ENCODE assay signal across 17 cellular contexts in genomic region chr9:109806506-109807115, GRCh38. TPM values are rescaled to one million over a fixed set of nuclear protein-coding genes. Genes with fewer than 3 reads are reported as not detected.
DNase-seq lines count a peak whose midpoint lies in the region; ATAC-seq and TF ChIP-seq lines count a peak whose summit lies in the region.
"Had no signal": no experiment of that assay in that cellular context is flagged by ENCODE, and none has a peak within 500 bp of the region (broad histone marks: within the 10 kb centered on the region; RNA-seq: fewer than 3 reads in every experiment).

No MANE protein-coding gene starts in this region.

- no peak overlapping the region for H3K27ac ChIP-seq in fibroblast of lung (ENCODE audit: insufficient read depth, low read length)
- peak overlapping the region; percentile 74 to 80 for H3K27ac ChIP-seq in liver (ENCODE audit: low read depth in 1 of 2, low read length in 2 of 2)
- peak overlapping the region in 1 of 2 donors; percentile 20 for H3K27ac ChIP-seq in aorta (ENCODE audit: low read depth in 1 of 2, low read length in 2 of 2)
- H3K27ac ChIP-seq: psoas muscle, vagina had no signal

- no peaks in the 10 kb centered on the region for H3K36me3 ChIP-seq in fibroblast of lung (ENCODE audit: control insufficient read depth, insufficient read depth, low read length)
- no peaks in the 10 kb centered on the region for H3K36me3 ChIP-seq in liver (ENCODE audit: control insufficient read depth in 4 of 4, insufficient read depth in 3 of 4, low read depth in 1 of 4, low read length in 3 of 4)
- H3K36me3 ChIP-seq in aorta (ENCODE audit: control insufficient read depth in 1 of 2, insufficient read depth in 2 of 2, low read length in 1 of 2): no peaks in the 10 kb centered on the region
- H3K36me3 ChIP-seq: vagina had no signal

- no peaks in the 10 kb centered on the region for H4K20me1 ChIP-seq in fibroblast of lung (ENCODE audit: control insufficient read depth, extremely low read depth, insufficient read depth, low read length)

- H3K4me3 ChIP-seq in fibroblast of lung (replicated peaks in 1 of 4; ENCODE audit: control extremely low read depth in 1 of 4, insufficient read depth in 1 of 4, low read depth in 3 of 4, low read length in 4 of 4) (no peak overlapping the region), liver (ENCODE audit: low read depth in 1 of 3, low read length in 3 of 3) (no peak overlapping the region), aorta (ENCODE audit: low read length in 2 of 2) (no peak overlapping the region)
- H3K4me3 ChIP-seq: psoas muscle, vagina had no signal

- ATAC-seq in Right ventricle myocardium inferior (peak; percentile 83), aorta (ENCODE audit: low FRiP score) (peak; percentile 86)

- WGBS in liver: 28% methylated on average over 2 of the region's 2 CpGs
- WGBS in aorta, 2 donors: 3 to 11% methylated on average over 2 of the region's 2 CpGs

- peak in 1 of 2 donors; percentile 24 for TF ChIP-seq RAD21 in liver (IDR thresholded peaks at IDR 0.05)

- no peak overlapping the region for H3K4me2 ChIP-seq in fibroblast of lung (ENCODE audit: extremely low read depth, insufficient read depth, low read length)

- no peak overlapping the region for H2AFZ ChIP-seq in fibroblast of lung (ENCODE audit: low read length)

- TF ChIP-seq CTCF in fibroblast of lung (conservative IDR thresholded peaks at IDR 0.05 in 1 of 2, IDR thresholded peaks at IDR 0.05 in 1 of 2; ENCODE audit: low read depth in 1 of 2, low read length in 2 of 2): no peak
- no peak for TF ChIP-seq CTCF in liver (IDR thresholded peaks at IDR 0.05; ENCODE audit: low read depth, low read length, missing input control)

- intact Hi-C loops in Right ventricle myocardium inferior (cut with DNase I) (no loop called here), cardiac septum (cut with DNase I) (no loop called here), aorta (cut with DNase I) (no loop called here)

- DNase-seq in Right ventricle myocardium inferior (ENCODE audit: missing footprints) (no peak), cardiac septum (ENCODE audit: low spot score) (no peak), fibroblast of lung (ENCODE audit: low read depth in 2 of 2) (peak; percentile 69 to 75), aorta (no peak), SKM-1 treated with dmso at 0.1 percent for 144 hours (lab: John Stamatoyannopoulos, UW; ENCODE audit: unreplicated experiment) (no peak), CD1c-positive myeloid dendritic cell (ENCODE audit: extremely low spot score) (no peak)
- DNase-seq in NK-92 treated with Interleukin-12 subunit alpha and Interleukin-12 subunit beta, amount 100 ng/mL, for 24 hours (lab: John Stamatoyannopoulos, UW): no peak
- DNase-seq: activated CD4-positive, alpha-beta T cell treated with anti-CD3 and anti-CD28 coated beads for 48 hours; activated T-cell treated with anti-CD3 and anti-CD28 coated beads for 4 hours; amniotic stem cell; GDM1; psoas muscle; stimulated activated CD4-positive, alpha-beta T cell treated with anti-CD3 and anti-CD28 coated beads, Interleukin-2, amount 100 ng/mL, for 24 hours; stimulated activated CD8-positive, alpha-beta memory T cell treated with anti-CD3 and anti-CD28 coated beads, Interleukin-4, amount 100 ng/mL, for 48 hours had no signal

- H3K9ac ChIP-seq in fibroblast of lung (ENCODE audit: insufficient read depth, low read length): no peak overlapping the region
- no peak overlapping the region for H3K9ac ChIP-seq in liver (ENCODE audit: low read depth in 1 of 2, low read length in 2 of 2)

- H3K9me3 ChIP-seq in fibroblast of lung (ENCODE audit: control insufficient read depth, insufficient read depth, low read depth, low read length): no peaks in the 10 kb centered on the region
- H3K9me3 ChIP-seq in liver (ENCODE audit: control insufficient read depth in 4 of 4, low read length in 3 of 4): no peaks in the 10 kb centered on the region
- no peaks in the 10 kb centered on the region for H3K9me3 ChIP-seq in aorta (ENCODE audit: control insufficient read depth, low read length)
- H3K9me3 ChIP-seq: psoas muscle, vagina had no signal

- no peaks in the 10 kb centered on the region for H3K4me1 ChIP-seq in fibroblast of lung (ENCODE audit: control insufficient read depth, extremely low read depth, insufficient read depth, low read length)
- peaks cover 1 to 52% (median 32%) of the 10 kb centered on the region in 4 donors for H3K4me1 ChIP-seq in liver (ENCODE audit: control insufficient read depth in 4 of 4, insufficient read depth in 4 of 4, low read length in 3 of 4)
- H3K4me1 ChIP-seq in aorta (ENCODE audit: control insufficient read depth in 1 of 2, insufficient read depth in 2 of 2, low read length in 2 of 2): peaks cover 6 to 30% of the 10 kb centered on the region in 2 donors
- H3K4me1 ChIP-seq: vagina had no signal

- H3K27me3 ChIP-seq in fibroblast of lung (ENCODE audit: control insufficient read depth, insufficient read depth, low read length) (no peaks in the 10 kb centered on the region), liver (ENCODE audit: control insufficient read depth in 4 of 4, insufficient read depth in 4 of 4, low read length in 3 of 4) (no peaks in the 10 kb centered on the region), aorta (ENCODE audit: control insufficient read depth in 1 of 2, insufficient read depth in 2 of 2, low read length in 1 of 2) (no peaks in the 10 kb centered on the region)
- H3K27me3 ChIP-seq: vagina had no signal

- peaks cover under 1% of the 10 kb centered on the region for H3K79me2 ChIP-seq in fibroblast of lung (ENCODE audit: control insufficient read depth, insufficient read depth, low read length)

TF ChIP-seq in liver, 16 proteins besides CTCF, POLR2A, EP300 and RAD21:
- TF ChIP-seq RXRA (IDR thresholded peaks at IDR 0.05) (peak; percentile 15 to 70), YY1 (IDR thresholded peaks at IDR 0.05) (peak; percentile 17), NR2F2 (IDR thresholded peaks at IDR 0.05) (no peak), JUND (IDR thresholded peaks at IDR 0.05) (peak in 1 of 2 donors; percentile 35), FOXA1 (IDR thresholded peaks at IDR 0.05) (no peak), HNF4A (conservative IDR thresholded peaks at IDR 0.05) (peak; percentile 50 to 69)
- TF ChIP-seq, protein P1, sequence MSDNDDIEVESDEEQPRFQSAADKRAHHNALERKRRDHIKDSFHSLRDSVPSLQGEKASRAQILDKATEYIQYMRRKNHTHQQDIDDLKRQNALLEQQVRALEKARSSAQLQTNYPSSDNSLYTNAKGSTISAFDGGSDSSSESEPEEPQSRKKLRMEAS (IDR thresholded peaks at IDR 0.05): peak; percentile 56
TF ChIP-seq in liver: peak in this region for 5.

RNA-seq across cellular contexts. Expression of gene PALM2AKAP2, which starts 26.6 kb away (rescaled TPM):
- total RNA-seq in Right ventricle myocardium inferior: 90.1 TPM
- total RNA-seq in cardiac septum: 165 TPM
- total RNA-seq in fibroblast of lung: 6.9 and 9.9 TPM in 2 replicates
- polyA plus RNA-seq in fibroblast of lung: 3.7 and 7.7 TPM in 2 replicates
- 3.6 and 11.1 TPM in 2 replicates for polyA plus RNA-seq in fibroblast of lung (2012)
- polyA minus RNA-seq in fibroblast of lung (ENCODE audit: low replicate concordance): 2.0 and 11.2 TPM in 2 replicates
- total RNA-seq in liver: 10 to 100 TPM in 1 of 2 donors, 1 to 10 TPM in 1; 4.6 to 47.9 TPM
- polyA plus RNA-seq in liver: 1 to 10 TPM; 5.3 to 7.1 TPM
- 100 to 1,000 TPM in 1 of 2 donors, 10 to 100 TPM in 1; 58.1 to 155 TPM for total RNA-seq in aorta
- polyA plus RNA-seq in aorta: 1 to 10 TPM; 4.5 to 5.6 TPM
- total RNA-seq: T-helper 2 cell treated with Interferon-gamma antibody and Interleukin-4, amounts not matched to agents 100 ng/mL and 5 ng/mL, for 36 hours had no signal

Comparison
In these comparisons a context has a peak if more than half of its experiments do, and no peak if none do; other contexts are left out.
1. DNase-seq: peak in fibroblast of lung (2 of 2); none in Right ventricle myocardium inferior (single experiment), cardiac septum (single experiment), aorta (0 of 2), NK-92 treated with Interleukin-12 subunit alpha and Interleukin-12 subunit beta, amount 100 ng/mL, for 24 hours (single experiment), SKM-1 treated with dmso at 0.1 percent for 144 hours (single experiment) and CD1c-positive myeloid dendritic cell (single experiment).